8 cellular contexts compared by ENCODE assay signal in genomic region chr16:89827383-89828198, GRCh38. TPM values are rescaled to one million over a fixed set of nuclear protein-coding genes. Genes with fewer than 3 reads are reported as not detected.
DNase-seq lines count a peak whose midpoint lies in the region; ATAC-seq, FAIRE-seq and TF ChIP-seq lines count a peak whose summit lies in the region.

No MANE protein-coding gene starts in this region.

- peaks cover 13% of the 10 kb centered on the region for H3K4me1 Mint-ChIP-seq in HFFc6 (ENCODE audit: low read depth)
- no peaks in the 10 kb centered on the region for H3K4me1 Mint-ChIP-seq in activated T-helper 17 cell treated with anti-CD3 and anti-CD28 coated beads, Interleukin-2, amount 50 U/mL, for 72 hours

- H3K79me2 ChIP-seq in trophoblast cell (ENCODE audit: control insufficient read depth, insufficient read depth, low read length, poor library complexity) = peaks cover 5% of the 10 kb centered on the region

- no peak overlapping the region for H2AK5ac ChIP-seq in trophoblast cell (ENCODE audit: low read length)

- peak overlapping the region; percentile 84 for H3K4me3 Mint-ChIP-seq in HFFc6
- peak overlapping the region; percentile 31 for H3K4me3 Mint-ChIP-seq in activated T-helper 17 cell treated with anti-CD3 and anti-CD28 coated beads, Interleukin-2, amount 50 U/mL, for 72 hours

- H3K9ac ChIP-seq in trophoblast cell (ENCODE audit: low read length) = peak overlapping the region; percentile 74

- no peaks in the 10 kb centered on the region for H3K27me3 ChIP-seq in BE2C
- no peaks in the 10 kb centered on the region for H3K27me3 ChIP-seq in trophoblast cell (ENCODE audit: insufficient read depth, low read length)

- peak overlapping the region; percentile 71 for H3K27ac ChIP-seq in trophoblast cell (ENCODE audit: low read depth, low read length)

- no peak overlapping the region for H3K23ac ChIP-seq in trophoblast cell (ENCODE audit: low read length)

- DNase-seq in BE2C = peak; percentile 45
- DNase-seq in HFFc6 = peak; percentile 80
- DNase-seq in Right ventricle myocardium superior = peak; percentile 74
- DNase-seq in trophoblast cell = peak; percentile 93 to 97
- no peak for DNase-seq in NCI-H2196 (lab: John Stamatoyannopoulos, UW; ENCODE audit: unreplicated experiment)
- no peak for DNase-seq in GM12892 (ENCODE audit: insufficient read length)

- no peak overlapping the region for H2BK12ac ChIP-seq in trophoblast cell (ENCODE audit: low read length)

- no peaks in the 10 kb centered on the region for H3K36me3 Mint-ChIP-seq in HFFc6 (ENCODE audit: low read depth)
- no peaks in the 10 kb centered on the region for H3K36me3 Mint-ChIP-seq in activated T-helper 17 cell treated with anti-CD3 and anti-CD28 coated beads, Interleukin-2, amount 50 U/mL, for 72 hours (ENCODE audit: low read depth)

- no peak for TF ChIP-seq CTCF in BE2C (IDR thresholded peaks at IDR 0.05; ENCODE audit: low read depth, low read length)
- TF ChIP-seq CTCF in HFFc6 (IDR thresholded peaks at IDR 0.05) = no peak

- H3K4me1 ChIP-seq in BE2C (0 out of 2 replicates have a peak, but pooled peaks cover 3% of the 10 kb centered on the region), trophoblast cell (ENCODE audit: control insufficient read depth in 1 of 2, insufficient read depth in 2 of 2, low read length in 2 of 2) (peaks cover 14 to 19% of the 10 kb centered on the region in 2 experiments)

- H3K14ac ChIP-seq in trophoblast cell (ENCODE audit: low read length) = peak overlapping the region; percentile 29

- peak overlapping the region; percentile 89 for H3K27ac Mint-ChIP-seq in HFFc6
- H3K27ac Mint-ChIP-seq in activated T-helper 17 cell treated with anti-CD3 and anti-CD28 coated beads, Interleukin-2, amount 50 U/mL, for 72 hours = no peak overlapping the region

- peaks cover 6% of the 10 kb centered on the region for H3K79me1 ChIP-seq in trophoblast cell (ENCODE audit: low read length)

- H4K12ac ChIP-seq in trophoblast cell (ENCODE audit: low read depth, low read length) = peak overlapping the region; percentile 61

- peak overlapping the region; percentile 91 for H3K4me2 ChIP-seq in trophoblast cell (ENCODE audit: low read length)

- TF ChIP-seq POLR2A in GM12892 (IDR thresholded peaks at IDR 0.05; ENCODE audit: low read depth, low read length) = no peak

- no peaks in the 10 kb centered on the region for H3K9me3 Mint-ChIP-seq in HFFc6
- no peaks in the 10 kb centered on the region for H3K9me3 Mint-ChIP-seq in activated T-helper 17 cell treated with anti-CD3 and anti-CD28 coated beads, Interleukin-2, amount 50 U/mL, for 72 hours

- H3K36me3 ChIP-seq in BE2C (no peaks in the 10 kb centered on the region), trophoblast cell (ENCODE audit: control insufficient read depth in 1 of 2, insufficient read depth in 2 of 2, low read length in 2 of 2) (peaks cover 5 to 6% of the 10 kb centered on the region in 2 experiments)

- no peak overlapping the region for H3K4ac ChIP-seq in trophoblast cell (ENCODE audit: low read depth, low read length)

- H3K4me3 ChIP-seq in BE2C (ENCODE audit: low read depth, low read length) (peak overlapping the region; percentile 58), trophoblast cell (ENCODE audit: low read depth, low read length) (peak overlapping the region; percentile 72)

- H2BK5ac ChIP-seq in trophoblast cell (ENCODE audit: low read depth, low read length, poor library complexity) = peak overlapping the region; percentile 47

- intact Hi-C loops in Right ventricle myocardium superior (cut with DNase I) = no loop called here

- H2AFZ ChIP-seq in trophoblast cell (ENCODE audit: insufficient read depth, low read length, poor library complexity) = peak overlapping the region; percentile 60

- H4K8ac ChIP-seq in trophoblast cell (ENCODE audit: low read depth, low read length) = peak overlapping the region; percentile 62

- ATAC-seq in activated T-helper 17 cell treated with anti-CD3 and anti-CD28 coated beads, Interleukin-2, amount 50 U/mL, for 72 hours (replicated peaks) = no peak
- ATAC-seq in Right ventricle myocardium superior (ENCODE audit: poor library complexity) = peak; percentile 77
- ATAC-seq in HG02840 (IDR thresholded peaks at IDR 0.05; ENCODE audit: low FRiP score, unreplicated experiment) = no peak

- H3K9me3 ChIP-seq in BE2C = no peaks in the 10 kb centered on the region
- peaks cover 2% of the 10 kb centered on the region for H3K9me3 ChIP-seq in trophoblast cell (ENCODE audit: insufficient read depth, low read depth, low read length)

- WGBS in trophoblast cell (ENCODE audit: extremely low coverage, insufficient coverage, insufficient read length) = no CpG with 5 or more reads among the region's 43 CpGs

- peak overlapping the region; percentile 83 for H4K91ac ChIP-seq in trophoblast cell (ENCODE audit: low read depth, low read length)

- peak overlapping the region; percentile 26 for H2BK120ac ChIP-seq in trophoblast cell (ENCODE audit: insufficient read depth, low read length, poor library complexity)

- peaks cover 2% of the 10 kb centered on the region for H3K27me3 Mint-ChIP-seq in HFFc6 (ENCODE audit: insufficient read depth)
- peaks cover 11% of the 10 kb centered on the region for H3K27me3 Mint-ChIP-seq in activated T-helper 17 cell treated with anti-CD3 and anti-CD28 coated beads, Interleukin-2, amount 50 U/mL, for 72 hours

- no peak overlapping the region for H3K18ac ChIP-seq in trophoblast cell (ENCODE audit: low read length)

- no peak for FAIRE-seq in GM12892 (lab: Jason Lieb, UNC)

RNA-seq across cellular contexts. Expression of gene SPIRE2, which starts 0.7 kb away (rescaled TPM):
- polyA plus RNA-seq in BE2C (2012; ENCODE audit: insufficient read depth, insufficient read length, low read depth) = 11.5 TPM
- 1 to 10 TPM; 1.5 to 2.5 (median 1.9) TPM for total RNA-seq in HFFc6 (2021; fragmentation: NEBNext Ultra II Directional; extraction: Animal tissue kit (Norgen Biotek cat#: 25700))
- total RNA-seq in activated T-helper 17 cell treated with anti-CD3 and anti-CD28 coated beads, Interleukin-2, amount 50 U/mL, for 72 hours = 1 to 10 TPM; 4.3 to 4.8 TPM
- 1.2 TPM for total RNA-seq in Right ventricle myocardium superior
- 41.1 and 43.3 TPM in 2 replicates for polyA plus RNA-seq in trophoblast cell (2013)
- polyA plus RNA-seq in GM12892 (2012; ENCODE audit: missing spikeins) = 0.76 TPM

RNA-seq across cellular contexts. Expression of gene FANCA, which starts 11.1 kb away (rescaled TPM):
- 28.5 TPM for polyA plus RNA-seq in BE2C (2012; ENCODE audit: insufficient read depth, insufficient read length, low read depth)
- total RNA-seq in HFFc6 (2021; fragmentation: NEBNext Ultra II Directional; extraction: Animal tissue kit (Norgen Biotek cat#: 25700)) = 10 to 100 TPM; 13.6 to 26.3 (median 21.9) TPM
- 100 to 1,000 TPM; 115 to 131 TPM for total RNA-seq in activated T-helper 17 cell treated with anti-CD3 and anti-CD28 coated beads, Interleukin-2, amount 50 U/mL, for 72 hours
- 1.9 TPM for total RNA-seq in Right ventricle myocardium superior
- polyA plus RNA-seq in trophoblast cell (2013) = 31.2 TPM in 2 replicates
- 62.7 TPM for polyA plus RNA-seq in GM12892 (2012; ENCODE audit: missing spikeins)

RNA-seq across cellular contexts. Expression of gene TCF25, which starts 45.8 kb away (rescaled TPM):
- polyA plus RNA-seq in BE2C (2012; ENCODE audit: insufficient read depth, insufficient read length, low read depth) = 410 TPM
- total RNA-seq in HFFc6 (2021; fragmentation: NEBNext Ultra II Directional; extraction: Animal tissue kit (Norgen Biotek cat#: 25700)) = 100 to 1,000 TPM; 157 to 202 (median 170) TPM
- 100 to 1,000 TPM; 181 to 195 TPM for total RNA-seq in activated T-helper 17 cell treated with anti-CD3 and anti-CD28 coated beads, Interleukin-2, amount 50 U/mL, for 72 hours
- 83.2 TPM for total RNA-seq in Right ventricle myocardium superior
- polyA plus RNA-seq in trophoblast cell (2013) = 163 and 166 TPM in 2 replicates
- 91.9 TPM for polyA plus RNA-seq in GM12892 (2012; ENCODE audit: missing spikeins)

Comparison
In these comparisons a context has a peak if more than half of its experiments do, and no peak if none do; other contexts are left out.
1. DNase-seq: peak in BE2C (single experiment), HFFc6 (single experiment), Right ventricle myocardium superior (single experiment) and trophoblast cell (2 of 2); none in NCI-H2196 (single experiment) and GM12892 (single experiment).
2. RNA of gene FANCA, which starts 11.1 kb away (total RNA-seq): 115 to 131 TPM in activated T-helper 17 cell treated with anti-CD3 and anti-CD28 coated beads, Interleukin-2, amount 50 U/mL, for 72 hours; 13.6 to 26.3 TPM in HFFc6 and 1.9 TPM in Right ventricle myocardium superior (single experiment); every median in the first group is over 4 times any median in the second.